In the genomic region with DNA sequence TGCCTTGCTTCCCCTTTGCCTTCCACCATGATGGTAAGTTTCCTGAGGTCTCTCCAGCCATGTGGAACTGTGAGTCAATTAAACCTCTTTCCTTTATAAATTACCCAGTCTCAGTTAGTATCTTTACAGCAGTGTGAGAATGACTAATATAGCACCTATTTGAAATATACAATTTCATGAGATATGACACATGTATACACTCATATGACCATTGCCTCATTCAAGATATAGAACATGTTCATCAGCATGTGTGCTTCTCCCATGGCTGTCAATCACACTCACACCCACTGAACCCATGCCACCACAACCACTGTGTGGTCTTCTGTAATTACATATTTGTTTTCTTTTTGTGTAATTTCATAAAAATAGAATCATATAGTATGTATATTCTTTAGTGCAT, we compare ENCODE assay signal across 35 cellular contexts.
"Had no signal": no experiment of that assay in that cellular context is flagged by ENCODE, and none has a peak within 500 bp of the region (broad histone marks: within the 10 kb centered on the region; RNA-seq: fewer than 3 reads in every experiment).

No MANE protein-coding gene starts in this region.

- DNase-seq: activated B cell treated with CpG ODN at 0.5 μM for 24 hours; activated CD4-positive, alpha-beta memory T cell treated with anti-CD3 and anti-CD28 coated beads for 36 hours; activated CD4-positive, alpha-beta T cell treated with anti-CD3 and anti-CD28 coated beads for 4 hours; activated CD4-positive, alpha-beta T cell treated with anti-CD3 and anti-CD28 coated beads, Interleukin-2, amount 10 ng/mL, durations not matched to agents 24 days and 14 days; activated CD4-positive, alpha-beta T cell treated with anti-CD3 and anti-CD28 coated beads, Interleukin-2, amount 50 U/mL, for 1 hour; activated CD4-positive, alpha-beta T cell treated with anti-CD3 and anti-CD28 coated beads, Interleukin-2, amount 50 U/mL, for 4 hours; activated CD4-positive, CD25-positive, alpha-beta regulatory T cell treated with anti-CD3 and anti-CD28 coated beads, Interleukin-2, amount 50 U/mL, for 72 hours; activated CD8-positive, alpha-beta memory T cell treated with anti-CD3 and anti-CD28 coated beads, Interleukin-2, amount 50 U/mL, for 4 hours; activated CD8-positive, alpha-beta T cell treated with anti-CD3 and anti-CD28 coated beads for 36 hours; activated effector memory CD4-positive, alpha-beta T cell treated with anti-CD3 and anti-CD28 coated beads, Interleukin-2, amount 50 U/mL, for 16 hours; activated gamma-delta T cell treated with Interleukin-2 at 50 U/mL for 16 hours; activated naive CD4-positive, alpha-beta T cell; activated naive CD4-positive, alpha-beta T cell treated with anti-CD3 and anti-CD28 coated beads for 36 hours; activated naive CD4-positive, alpha-beta T cell treated with anti-CD3 and anti-CD28 coated beads, Interleukin-2, amount 50 U/mL, for 16 hours; activated naive CD8-positive, alpha-beta T cell treated with anti-CD3 and anti-CD28 coated beads for 36 hours; activated T-cell treated with anti-CD3 and anti-CD28 coated beads for 4 hours; activated T-cell treated with anti-CD3 and anti-CD28 coated beads, Interleukin-2, amount 50 U/mL, for 1 hour; activated T-cell treated with anti-CD3 and anti-CD28 coated beads, Interleukin-2, amount 50 U/mL, for 4 hours; activated T-cell treated with anti-CD3 and anti-CD28 coated beads, Interleukin-2, amount 50 U/mL, for 72 hours; adrenal gland; amniotic stem cell; aorta; body of pancreas; brain microvascular endothelial cell; caudate nucleus; T-helper 17 cell; T1000 had no signal

- H3K27ac ChIP-seq: adrenal gland, body of pancreas, brain microvascular endothelial cell, breast epithelium, cardiac muscle cell, VCaP had no signal

- H3K36me3 ChIP-seq: adrenal gland, brain microvascular endothelial cell, cardiac muscle cell had no signal

- H3K9me3 ChIP-seq: adrenal gland, body of pancreas, breast epithelium had no signal

- H3K4me1 ChIP-seq: adrenal gland, body of pancreas, breast epithelium had no signal

- H3K4me3 ChIP-seq: adrenal gland, body of pancreas, breast epithelium, cardiac muscle cell had no signal

- H3K27me3 ChIP-seq: adrenal gland, body of pancreas, brain microvascular endothelial cell, breast epithelium, cardiac muscle cell had no signal

- ATAC-seq: activated CD8-positive, alpha-beta T cell treated with anti-CD3 and anti-CD28 coated beads for 36 hours; activated naive CD4-positive, alpha-beta T cell treated with anti-CD3 and anti-CD28 coated beads, Interleukin-2, amount 50 U/mL, for 72 hours; activated T-cell treated with anti-CD3 and anti-CD28 coated beads, Interleukin-2, amount 50 U/mL, for 4 hours; activated T-cell treated with anti-CD3 and anti-CD28 coated beads, Interleukin-2, amount 50 U/mL, for 72 hours; activated T-helper 17 cell treated with anti-CD3 and anti-CD28 coated beads, Interleukin-2, amount 50 U/mL, for 72 hours; body of pancreas; T-helper 17 cell had no signal

- FAIRE-seq: astrocyte, colon, TTC549 had no signal
